23 cellular contexts compared by ENCODE assay signal in genomic region chr2:866009-866680, GRCh38.
A peak's percentile ranks its signal among the peaks of the same experiment; 100 is the strongest.
DNase-seq lines count a peak whose midpoint lies in the region; ATAC-seq, FAIRE-seq and TF ChIP-seq lines count a peak whose summit lies in the region.
"Had no signal": no experiment of that assay in that cellular context is flagged by ENCODE, and none has a peak within 500 bp of the region (broad histone marks: within the 10 kb centered on the region; RNA-seq: fewer than 3 reads in every experiment).

No MANE protein-coding gene starts in this region.

- intact Hi-C loops in A673 (cut with micrococcal nuclease; ENCODE audit: unreplicated experiment), result no loop called here

- no CpG with 5 or more reads among the region's 15 CpGs for WGBS in mesendoderm (ENCODE audit: extremely low coverage, insufficient coverage, low lambda C conversion rate)

- H3K9ac ChIP-seq in DND-41 (ENCODE audit: low read depth, low read length) (peak overlapping the region; percentile 39), mesendoderm (ENCODE audit: low read length) (no peak overlapping the region)

- no peak overlapping the region for H3K18ac ChIP-seq in mesendoderm (ENCODE audit: low read length)

- TF ChIP-seq CTCF in BE2C (IDR thresholded peaks at IDR 0.05; ENCODE audit: low read depth, low read length) (no peak), DND-41 (IDR thresholded peaks at IDR 0.05; ENCODE audit: borderline replicate concordance, extremely low read depth, low read length, poor library complexity, severe bottlenecking) (no peak), WTC11 (IDR thresholded peaks at IDR 0.05) (no peak), A673 (conservative IDR thresholded peaks at IDR 0.05; ENCODE audit: low read depth, low read length) (no peak)

- no peak overlapping the region for H2BK15ac ChIP-seq in mesendoderm (replicated peaks; ENCODE audit: low read depth)

- no peaks in the 10 kb centered on the region for H3K79me1 ChIP-seq in mesendoderm (ENCODE audit: low read length)

- H3K36me3 ChIP-seq in BE2C (no peaks in the 10 kb centered on the region), DND-41 (ENCODE audit: insufficient read depth, low read length) (peaks cover 31% of the 10 kb centered on the region), mesendoderm (ENCODE audit: control insufficient read depth, insufficient read depth, low read length) (no peaks in the 10 kb centered on the region), A673 (ENCODE audit: insufficient read depth, low read length, poor library complexity, severe bottlenecking) (no peaks in the 10 kb centered on the region)
- H3K36me3 ChIP-seq: MG63 had no signal

- H3K27ac ChIP-seq in DND-41 (ENCODE audit: low read length) (peak overlapping the region; percentile 62), mesendoderm (ENCODE audit: low read depth, low read length) (no peak overlapping the region), A673 (ENCODE audit: low read depth, low read length, poor library complexity, severe bottlenecking) (no peak overlapping the region)
- H3K27ac ChIP-seq: RWPE1 had no signal

- BruUV-seq in A673 (replicated peaks; lab: Mats Ljungman, UMichigan), result no TSS peak

- FAIRE-seq in RCC 7860 (lab: Jason Lieb, UNC), result no peak
- FAIRE-seq in frontal cortex (lab: Jason Lieb, UNC), result no peak
- FAIRE-seq: kidney had no signal

- H2AK5ac ChIP-seq in mesendoderm (ENCODE audit: low read length), result no peak overlapping the region

- H3K4me1 ChIP-seq in BE2C (no peaks in the 10 kb centered on the region), DND-41 (ENCODE audit: insufficient read depth, low read length) (peaks cover 69% of the 10 kb centered on the region), mesendoderm (ENCODE audit: control insufficient read depth, low read depth, low read length) (peaks cover 4% of the 10 kb centered on the region), A673 (ENCODE audit: insufficient read depth, low read length, poor library complexity, severe bottlenecking) (no peaks in the 10 kb centered on the region)

- H3K9me3 Mint-ChIP-seq in WTC11, result no peaks in the 10 kb centered on the region
- H3K9me3 Mint-ChIP-seq: activated naive CD4-positive, alpha-beta T cell treated with anti-CD3 and anti-CD28 coated beads, Interleukin-2, amount 50 U/mL, for 24 hours; IgD-negative memory B cell; memory B cell; naive thymus-derived CD8-positive, alpha-beta T cell had no signal

- DNase-seq in BE2C, result peak; percentile 34
- DNase-seq in DND-41, result no peak
- peak; percentile 51 for DNase-seq in WTC11 (ENCODE audit: low spot score)
- DNase-seq in mesendoderm, result peak; percentile 62
- no peak for DNase-seq in RCC 7860 (ENCODE audit: low spot score)
- DNase-seq in frontal cortex (ENCODE audit: low spot score in 2 of 2), result no peak
- no peak for DNase-seq in A673 (ENCODE audit: low spot score)
- DNase-seq: activated CD4-positive, CD25-positive, alpha-beta regulatory T cell treated with anti-CD3 and anti-CD28 coated beads, Interleukin-2, amount 50 U/mL, for 72 hours; activated T-cell treated with anti-CD3 and anti-CD28 coated beads, Interleukin-2, amount 50 U/mL, for 1 hour; anterior cingulate cortex; caudate nucleus; DMS 273 treated with DMSO at 0.1 percent for 48 hours; HCEC 1CT; kidney; MG63; naive thymus-derived CD8-positive, alpha-beta T cell; NCI-H1436 treated with DMSO at 0.1 percent for 48 hours; NCI-H2171; NCI-H526 had no signal

- peaks cover 49% of the 10 kb centered on the region for H3K27me3 Mint-ChIP-seq in WTC11 (ENCODE audit: low read depth)

- no peak overlapping the region for H2BK120ac ChIP-seq in mesendoderm (ENCODE audit: low read depth, low read length)

- peaks cover 60% of the 10 kb centered on the region for H3K79me2 ChIP-seq in DND-41 (ENCODE audit: insufficient read depth, low read length)
- no peaks in the 10 kb centered on the region for H3K79me2 ChIP-seq in mesendoderm (ENCODE audit: control insufficient read depth, insufficient read depth, low read length)

- H3K4me1 Mint-ChIP-seq in WTC11, result peaks cover 44% of the 10 kb centered on the region
- H3K4me1 Mint-ChIP-seq: activated naive CD4-positive, alpha-beta T cell treated with anti-CD3 and anti-CD28 coated beads, Interleukin-2, amount 50 U/mL, for 24 hours; memory B cell had no signal

- CTCF ChIA-PET in WTC11 (lab: Charles Lee) (no interaction called here), A673 (lab: Charles Lee) (no interaction called here)

- no peak overlapping the region for H3K4ac ChIP-seq in mesendoderm (ENCODE audit: low read depth, low read length)

- H3K56ac ChIP-seq in mesendoderm (ENCODE audit: low read length), result no peak overlapping the region

- H3K9me3 ChIP-seq in BE2C, result no peaks in the 10 kb centered on the region
- H3K9me3 ChIP-seq in DND-41 (ENCODE audit: insufficient read depth, low read length, severe bottlenecking), result no peaks in the 10 kb centered on the region
- no peaks in the 10 kb centered on the region for H3K9me3 ChIP-seq in A673 (ENCODE audit: low read depth, low read length, poor library complexity, severe bottlenecking)
- H3K9me3 ChIP-seq: MG63 had no signal

- H4K20me1 ChIP-seq in DND-41 (ENCODE audit: insufficient read depth, low read length), result no peaks in the 10 kb centered on the region

- H3K4me2 ChIP-seq in DND-41 (ENCODE audit: insufficient read depth, low read length) (peak overlapping the region; percentile 57), mesendoderm (ENCODE audit: low read length) (no peak overlapping the region)

- H2AFZ ChIP-seq in DND-41 (ENCODE audit: low read depth, low read length), result no peak overlapping the region

- H4K8ac ChIP-seq in mesendoderm (ENCODE audit: low read depth, low read length), result no peak overlapping the region

- H3K4me3 ChIP-seq in BE2C (ENCODE audit: low read depth, low read length), result no peak overlapping the region
- peak overlapping the region in 1 of 2 experiments; percentile 56; a peak in 2 of 4 replicates for H3K4me3 ChIP-seq in DND-41 (ENCODE audit: low read depth in 1 of 2, low read length in 2 of 2)
- H3K4me3 ChIP-seq in mesendoderm (ENCODE audit: low read length), result no peak overlapping the region
- no peak overlapping the region for H3K4me3 ChIP-seq in A673 (ENCODE audit: low read depth, low read length, poor library complexity, severe bottlenecking)
- H3K4me3 ChIP-seq: MG63 had no signal

- H3K27ac Mint-ChIP-seq in WTC11, result no peak overlapping the region
- H3K27ac Mint-ChIP-seq: activated naive CD4-positive, alpha-beta T cell treated with anti-CD3 and anti-CD28 coated beads, Interleukin-2, amount 50 U/mL, for 24 hours; IgD-negative memory B cell; memory B cell had no signal

- no peak overlapping the region for H3K4me3 Mint-ChIP-seq in WTC11
- H3K4me3 Mint-ChIP-seq: activated naive CD4-positive, alpha-beta T cell treated with anti-CD3 and anti-CD28 coated beads, Interleukin-2, amount 50 U/mL, for 24 hours; IgD-negative memory B cell; memory B cell had no signal

- H4K5ac ChIP-seq in mesendoderm (ENCODE audit: low read length), result no peak overlapping the region

- POLR2A ChIA-PET in WTC11 (lab: Charles Lee) (no interaction called here), A673 (lab: Charles Lee; ENCODE audit: low non-redundant PET) (no interaction called here)

- H3K36me3 Mint-ChIP-seq in WTC11, result no peaks in the 10 kb centered on the region
- H3K36me3 Mint-ChIP-seq: activated naive CD4-positive, alpha-beta T cell treated with anti-CD3 and anti-CD28 coated beads, Interleukin-2, amount 50 U/mL, for 24 hours; IgD-negative memory B cell; memory B cell had no signal

- no peaks in the 10 kb centered on the region for H3K27me3 ChIP-seq in BE2C
- H3K27me3 ChIP-seq in DND-41 (ENCODE audit: insufficient read depth, low read length, poor library complexity), result no peaks in the 10 kb centered on the region
- H3K27me3 ChIP-seq in mesendoderm (ENCODE audit: insufficient read depth, low read length, poor library complexity), result no peaks in the 10 kb centered on the region
- no peaks in the 10 kb centered on the region for H3K27me3 ChIP-seq in A673 (replicated peaks; ENCODE audit: insufficient read depth, low read depth, low read length, poor library complexity)

- H2BK5ac ChIP-seq in mesendoderm (ENCODE audit: low read length), result no peak overlapping the region

- no peak overlapping the region for H3K23ac ChIP-seq in mesendoderm (ENCODE audit: low read length)

- ATAC-seq in DND-41 (ENCODE audit: insufficient read depth, low read depth) (no peak), WTC11 (peak; percentile 73)
- ATAC-seq: naive thymus-derived CD8-positive, alpha-beta T cell had no signal

TF ChIP-seq in WTC11, 78 proteins besides CTCF, POLR2A, EP300 and RAD21:
- TF ChIP-seq USF1 (CRISPR knock-in tag; IDR thresholded peaks at IDR 0.05) (no peak), NR3C1 (CRISPR knock-in tag; conservative IDR thresholded peaks at IDR 0.05; ENCODE audit: low read depth) (no peak), MAX (CRISPR knock-in tag; IDR thresholded peaks at IDR 0.05) (0 out of 2 replicates have a peak, but pooled peaks have one; percentile 29)
TF ChIP-seq in WTC11: peak in this region for 1.

Comparison
In these comparisons a context has a peak if more than half of its experiments do, and no peak if none do; other contexts are left out.
1. DNase-seq: peak in BE2C (single experiment), WTC11 (single experiment) and mesendoderm (single experiment); none in DND-41 (single experiment), RCC 7860 (single experiment), frontal cortex (0 of 2) and A673 (single experiment).